Comparison of ENCODE assay signal across 18 cellular contexts in genomic region chr22:50729391-50730012, GRCh38. TPM values are rescaled to one million over a fixed set of nuclear protein-coding genes. Genes with fewer than 3 reads are reported as not detected.
DNase-seq lines count a peak whose midpoint lies in the region; ATAC-seq and TF ChIP-seq lines count a peak whose summit lies in the region.
"Had no signal": no experiment of that assay in that cellular context is flagged by ENCODE, and none has a peak within 500 bp of the region (broad histone marks: within the 10 kb centered on the region; RNA-seq: fewer than 3 reads in every experiment).

No MANE protein-coding gene starts in this region.

- ATAC-seq in left lobe of liver (no peak), HG02884 (IDR thresholded peaks at IDR 0.05; ENCODE audit: unreplicated experiment) (no peak)
- ATAC-seq: activated CD4-positive, alpha-beta T cell treated with anti-CD3 and anti-CD28 coated beads for 36 hours; left lung had no signal

- no peak overlapping the region for H3K27ac ChIP-seq in OCI-LY7 (ENCODE audit: low read depth, low read length, poor library complexity, severe bottlenecking)
- peak overlapping the region; percentile 18 for H3K27ac ChIP-seq in temporal lobe (ENCODE audit: low read depth, low read length)
- H3K27ac ChIP-seq: left lung, neutrophil, SK-N-MC had no signal

- H3K36me3 ChIP-seq in OCI-LY7 (ENCODE audit: insufficient read depth, low read length), result no peaks in the 10 kb centered on the region
- H3K36me3 ChIP-seq: MG63, neutrophil had no signal

- BruUV-seq in OCI-LY7 (replicated peaks; lab: Mats Ljungman, UMichigan), result no TSS peak

- H3K9me3 ChIP-seq in OCI-LY7 (ENCODE audit: low read length), result no peaks in the 10 kb centered on the region
- H3K9me3 ChIP-seq: Caco-2, left lung, MG63, neutrophil had no signal

- peak; percentile 46 for DNase-seq in activated effector memory CD4-positive, alpha-beta T cell treated with anti-CD3 and anti-CD28 coated beads, Interleukin-2, amount 50 U/mL, for 16 hours
- DNase-seq in activated effector memory CD4-positive, alpha-beta T cell treated with Interleukin-2 at 50 U/mL for 16 hours, result no peak
- DNase-seq in OCI-LY7 (ENCODE audit: low spot score) (peak; percentile 76), left lobe of liver (ENCODE audit: low spot score) (peak; percentile 41), NCI-H526 treated with DMSO at 0.1 percent for 48 hours (lab: John Stamatoyannopoulos, UW) (no peak)
- no peak for DNase-seq in NK-92 treated with Interleukin-12 subunit alpha and Interleukin-12 subunit beta, amount 100 ng/mL, for 24 hours (lab: John Stamatoyannopoulos, UW)
- DNase-seq: activated CD4-positive, alpha-beta T cell treated with anti-CD3 and anti-CD28 coated beads for 36 hours; endodermal cell; MG63; NCI-H524 treated with DMSO at 0.1 percent for 48 hours; stimulated activated CD4-positive, alpha-beta T cell treated with anti-CD3 and anti-CD28 coated beads, Interleukin-15, amount 100 ng/mL, for 24 hours had no signal

- H3K4me2 ChIP-seq in OCI-LY7 (ENCODE audit: low read length), result peak overlapping the region; percentile 42

- TF ChIP-seq CTCF in OCI-LY7 (conservative IDR thresholded peaks at IDR 0.05; ENCODE audit: low read length), result 0 out of 2 replicates have a peak, but pooled peaks have one; percentile 22

- intact Hi-C loops in OCI-LY7 (cut with micrococcal nuclease; ENCODE audit: unreplicated experiment), result no loop called here

- H4K20me1 ChIP-seq in OCI-LY7 (ENCODE audit: insufficient read depth, low read length), result no peaks in the 10 kb centered on the region

- H3K4me3 ChIP-seq in OCI-LY7 (ENCODE audit: low read depth, low read length, poor library complexity, severe bottlenecking), result no peak overlapping the region
- H3K4me3 ChIP-seq: left lung, MG63, SK-N-MC had no signal

- peaks cover 27% of the 10 kb centered on the region for H3K4me1 ChIP-seq in OCI-LY7 (ENCODE audit: insufficient read depth, low read length, poor library complexity, severe bottlenecking)
- H3K4me1 ChIP-seq: Caco-2 had no signal

- POLR2A ChIA-PET in OCI-LY7 (lab: Charles Lee), result interaction anchor here (0.6 kb wide), 1 partner anchor 261 kb away, joined by 3 read pairs; no protein-coding TSS in a partner anchor

- H3K79me2 ChIP-seq in OCI-LY7 (ENCODE audit: insufficient read depth, low read depth, low read length), result no peaks in the 10 kb centered on the region

- CTCF ChIA-PET in OCI-LY7 (lab: Charles Lee; ENCODE audit: unreplicated experiment), result no interaction called here

- no peaks in the 10 kb centered on the region for H3K9me2 ChIP-seq in OCI-LY7 (ENCODE audit: insufficient read depth, low read length)

- no peak overlapping the region for H2AFZ ChIP-seq in OCI-LY7 (ENCODE audit: low read length)

RNA-seq across cellular contexts. Expression of gene ACR, which starts 8.5 kb away (rescaled TPM):
- total RNA-seq in OCI-LY7 (2014; rRNA removed; shearing (Covaris generic)), result not detected in 2 replicates
- total RNA-seq in OCI-LY7 (2022), result not detected in 2 replicates
- total RNA-seq in left lobe of liver, result 0.83 TPM
- total RNA-seq in temporal lobe, result not detected
- total RNA-seq: activated CD4-positive, alpha-beta T cell treated with anti-CD3 and anti-CD28 coated beads for 36 hours; activated T-helper 1 cell treated with anti-CD3 and anti-CD28 coated beads, Interleukin-12 subunit alpha, Interleukin-12 subunit beta, Interleukin-2, Interleukin-4 antibody, amounts not matched to agents 30 ng/mL and 10 ng/mL and 1 ng/mL, durations not matched to agents 14 hours and 24 hours and 36 hours; Caco-2 had no signal

RNA-seq across cellular contexts. Expression of gene RABL2B, which starts 53.9 kb away (rescaled TPM):
- 7.6 and 13.9 TPM in 2 replicates for total RNA-seq in OCI-LY7 (2014; rRNA removed; shearing (Covaris generic))
- total RNA-seq in OCI-LY7 (2022), result 26.0 and 26.2 TPM in 2 replicates
- 11.1 TPM for total RNA-seq in left lobe of liver
- 13.3 TPM for total RNA-seq in temporal lobe

RNA-seq across cellular contexts. Expression of gene SHANK3, which starts 56.9 kb away (rescaled TPM):
- total RNA-seq in OCI-LY7 (2014; rRNA removed; shearing (Covaris generic)), result not detected in 2 replicates
- total RNA-seq in OCI-LY7 (2022), result 0.07 and 0.15 TPM in 2 replicates
- 22.8 TPM for total RNA-seq in left lobe of liver
- total RNA-seq in temporal lobe, result 5.9 TPM

Comparison
In these comparisons a context has a peak if more than half of its experiments do, and no peak if none do; other contexts are left out.
1. DNase-seq: peak in activated effector memory CD4-positive, alpha-beta T cell treated with anti-CD3 and anti-CD28 coated beads, Interleukin-2, amount 50 U/mL, for 16 hours (single experiment), OCI-LY7 (single experiment) and left lobe of liver (single experiment); none in activated effector memory CD4-positive, alpha-beta T cell treated with Interleukin-2 at 50 U/mL for 16 hours (single experiment), NCI-H526 treated with DMSO at 0.1 percent for 48 hours (single experiment) and NK-92 treated with Interleukin-12 subunit alpha and Interleukin-12 subunit beta, amount 100 ng/mL, for 24 hours (single experiment).